1 cellular context compared by ENCODE assay signal in the genomic region with DNA sequence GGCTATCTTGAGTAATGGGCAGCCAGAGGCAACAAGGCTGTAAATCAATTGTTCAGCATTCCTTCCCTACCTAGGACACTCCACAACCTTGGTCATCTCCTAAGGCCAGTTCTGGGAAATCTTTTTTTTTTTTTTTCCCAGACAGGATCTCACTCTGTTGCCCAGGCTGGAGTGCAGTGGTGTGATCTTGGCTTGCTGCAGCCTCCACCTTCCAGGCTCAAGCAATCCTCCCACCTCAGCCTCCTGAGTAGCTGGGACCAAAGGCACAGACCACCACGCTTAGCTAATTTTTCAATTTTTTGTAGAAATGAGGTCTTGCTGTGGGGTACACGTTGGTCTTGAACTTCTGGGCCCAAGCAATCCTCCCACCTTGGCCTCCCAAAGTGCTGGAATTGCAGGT. TPM values are rescaled to one million over a fixed set of nuclear protein-coding genes. Genes with fewer than 3 reads are reported as not detected.
"Had no signal": no experiment of that assay in that cellular context is flagged by ENCODE, and none has a peak within 500 bp of the region (broad histone marks: within the 10 kb centered on the region; RNA-seq: fewer than 3 reads in every experiment).

No MANE protein-coding gene starts in this region.

RNA-seq across cellular contexts. Expression of gene ERAP2, which starts 54.7 kb away (rescaled TPM):
- total RNA-seq: cardiac muscle cell had no signal
